ENCODE assay signal across 8 cellular contexts in genomic region chr21:44892536-44893277, GRCh38. TPM values are rescaled to one million over a fixed set of nuclear protein-coding genes. Genes with fewer than 3 reads are reported as not detected.
DNase-seq lines count a peak whose midpoint lies in the region; ATAC-seq, FAIRE-seq and TF ChIP-seq lines count a peak whose summit lies in the region.

No MANE protein-coding gene starts in this region.

- H3K4me3 ChIP-seq in astrocyte (ENCODE audit: insufficient read depth, low read depth, low read length) = no peak overlapping the region

- H3K36me3 Mint-ChIP-seq in IgD-negative memory B cell (no peaks in the 10 kb centered on the region), astrocyte (ENCODE audit: low read depth, unreplicated experiment) (no peaks in the 10 kb centered on the region)

- no peak for ATAC-seq in GM21786 (IDR thresholded peaks at IDR 0.05; ENCODE audit: unreplicated experiment)

- H3K27ac ChIP-seq in astrocyte (ENCODE audit: low read depth, low read length) = no peak overlapping the region

- TF ChIP-seq CTCF in astrocyte (IDR thresholded peaks at IDR 0.05; ENCODE audit: insufficient read depth, low read depth, low read length) = peak; percentile 92

- DNase-seq in GM03348 (ENCODE audit: low spot score) = peak; percentile 86
- DNase-seq in T-helper 22 cell (ENCODE audit: low read depth) = peak; percentile 40
- DNase-seq in astrocyte (ENCODE audit: low read depth) = no peak
- DNase-seq in iPS-NIHi7 (ENCODE audit: extremely low spot score) = peak; percentile 76
- peak; percentile 74 to 76 for DNase-seq in stimulated activated CD4-positive, alpha-beta T cell treated with anti-CD3 and anti-CD28 coated beads, Interleukin-4, amount 100 ng/mL, for 4 hours
- no peak for DNase-seq in OCI-M2 (lab: John Stamatoyannopoulos, UW; ENCODE audit: unreplicated experiment)

- H3K4me1 ChIP-seq in astrocyte (ENCODE audit: insufficient read depth, low read length) = no peaks in the 10 kb centered on the region

- no peak overlapping the region for H3K4me3 Mint-ChIP-seq in IgD-negative memory B cell
- no peak overlapping the region for H3K4me3 Mint-ChIP-seq in astrocyte (ENCODE audit: unreplicated experiment)

- no peak overlapping the region for H3K4me2 ChIP-seq in astrocyte (ENCODE audit: low read length)

- H3K9ac ChIP-seq in astrocyte (ENCODE audit: low read length) = no peak overlapping the region

- peaks cover 6% of the 10 kb centered on the region for H4K20me1 ChIP-seq in astrocyte (ENCODE audit: insufficient read depth, low read length)

- H3K9me3 ChIP-seq in astrocyte (ENCODE audit: insufficient read depth, low read depth, low read length) = no peaks in the 10 kb centered on the region

- no peak overlapping the region for H2AFZ ChIP-seq in astrocyte (ENCODE audit: low read depth, low read length)

- H3K36me3 ChIP-seq in astrocyte (ENCODE audit: insufficient read depth, low read length) = no peaks in the 10 kb centered on the region

- peaks cover 27% of the 10 kb centered on the region for H3K27me3 ChIP-seq in astrocyte (ENCODE audit: insufficient read depth, low read length)

- peak; percentile 29 for FAIRE-seq in astrocyte (lab: Jason Lieb, UNC)

- H3K27ac Mint-ChIP-seq in IgD-negative memory B cell (peak overlapping the region; percentile 57 to 88 (median 78)), astrocyte (ENCODE audit: unreplicated experiment) (no peak overlapping the region)

- H3K79me2 ChIP-seq in astrocyte (ENCODE audit: insufficient read depth, low read length) = no peaks in the 10 kb centered on the region

- H3K4me1 Mint-ChIP-seq in IgD-negative memory B cell = peaks cover 8 to 15% (median 10%) of the 10 kb centered on the region in 3 donors
- H3K4me1 Mint-ChIP-seq in astrocyte (ENCODE audit: low read depth, unreplicated experiment) = no peaks in the 10 kb centered on the region

- H3K9me3 Mint-ChIP-seq in IgD-negative memory B cell (no peaks in the 10 kb centered on the region), astrocyte (ENCODE audit: unreplicated experiment) (peaks cover 2% of the 10 kb centered on the region)

- H3K27me3 Mint-ChIP-seq in IgD-negative memory B cell (no peaks in the 10 kb centered on the region), astrocyte (ENCODE audit: low read depth, unreplicated experiment) (peaks cover 52% of the 10 kb centered on the region)

RNA-seq across cellular contexts. Expression of gene PTTG1IP, which starts 19.2 kb away (rescaled TPM):
- polyA plus RNA-seq in IgD-negative memory B cell = 44.7 TPM
- 208 and 240 TPM in 2 replicates for total RNA-seq in astrocyte

RNA-seq across cellular contexts. Expression of gene ITGB2, which starts 28.0 kb away (rescaled TPM):
- 294 TPM for polyA plus RNA-seq in IgD-negative memory B cell
- total RNA-seq in astrocyte = 0.61 TPM in 1 of 2 replicates, not detected in the other

RNA-seq across cellular contexts. Expression of gene SLX9, which starts 47.1 kb away (rescaled TPM):
- polyA plus RNA-seq in IgD-negative memory B cell = 12.3 TPM
- total RNA-seq in astrocyte = 26.0 and 38.8 TPM in 2 replicates

Comparison
In these comparisons a context has a peak if more than half of its experiments do, and no peak if none do; other contexts are left out.
1. DNase-seq: peak in GM03348 (single experiment), T-helper 22 cell (single experiment), iPS-NIHi7 (single experiment) and stimulated activated CD4-positive, alpha-beta T cell treated with anti-CD3 and anti-CD28 coated beads, Interleukin-4, amount 100 ng/mL, for 4 hours (2 of 2); none in astrocyte (single experiment) and OCI-M2 (single experiment).